18 cellular contexts compared by ENCODE assay signal in genomic region chr15:62612771-62613170, GRCh38.
A peak's percentile ranks its signal among the peaks of the same experiment; 100 is the strongest.
DNase-seq lines count a peak whose midpoint lies in the region; ATAC-seq, FAIRE-seq and TF ChIP-seq lines count a peak whose summit lies in the region.
"Had no signal": no experiment of that assay in that cellular context is flagged by ENCODE, and none has a peak within 500 bp of the region (broad histone marks: within the 10 kb centered on the region; RNA-seq: fewer than 3 reads in every experiment).

No MANE protein-coding gene starts in this region.

- H4K20me1 ChIP-seq in SK-N-SH (ENCODE audit: insufficient read depth) = no peaks in the 10 kb centered on the region
- H4K20me1 ChIP-seq: BLaER1 had no signal

- CTCF ChIA-PET in SK-N-SH (lab: Yijun Ruan, JAX) = interaction anchor here (0.9 to 1.1 kb wide), 2 partner anchors 9 to 94 kb away, joined by 3 read pairs; no protein-coding TSS in a partner anchor

- no peak overlapping the region for H3K9ac ChIP-seq in SK-N-SH
- H3K9ac ChIP-seq: BLaER1 had no signal

- no peak for TF ChIP-seq RAD21 in SK-N-SH (IDR thresholded peaks at IDR 0.05; ENCODE audit: low read length)

- H3K27me3 ChIP-seq in SK-N-SH (ENCODE audit: insufficient read depth) = no peaks in the 10 kb centered on the region
- H3K27me3 ChIP-seq: BLaER1 had no signal

- H3K9me3 ChIP-seq in SK-N-SH = no peaks in the 10 kb centered on the region
- H3K9me3 ChIP-seq: BLaER1 had no signal

- peaks cover 12% of the 10 kb centered on the region; the same call in 1 of the 2 replicates for H3K79me2 ChIP-seq in SK-N-SH (ENCODE audit: insufficient read depth)

- FAIRE-seq in urothelium cell line (lab: Jason Lieb, UNC) = peak; percentile 42
- FAIRE-seq: G401.6, GM12891 had no signal

- TF ChIP-seq EP300 in SK-N-SH (IDR thresholded peaks at IDR 0.05; ENCODE audit: borderline replicate concordance in 1 of 2, low read depth in 1 of 2, low read length in 1 of 2) = no peak

- H3K4me1 ChIP-seq in SK-N-SH (ENCODE audit: control insufficient read depth in 1 of 2, insufficient read depth in 2 of 2, low read depth in 1 of 2, low read length in 1 of 2) = peaks cover 7 to 38% of the 10 kb centered on the region in 2 experiments

- H3K27ac ChIP-seq in SK-N-SH (ENCODE audit: low read depth in 2 of 2, low read length in 1 of 2) = peak overlapping the region in 1 of 2 experiments; percentile 94; a peak in 2 of 4 replicates
- H3K27ac ChIP-seq: 22Rv1, BLaER1 had no signal

- TF ChIP-seq CTCF in SK-N-SH (IDR thresholded peaks at IDR 0.05) = no peak

- no peak overlapping the region for H3K4me3 ChIP-seq in SK-N-SH (ENCODE audit: low read depth in 2 of 2, low read length in 1 of 2)
- H3K4me3 ChIP-seq: BLaER1 had no signal

- no peaks in the 10 kb centered on the region for H3K9me2 ChIP-seq in SK-N-SH

- H3K36me3 ChIP-seq in SK-N-SH (replicated peaks in 1 of 2; ENCODE audit: control insufficient read depth in 1 of 2, insufficient read depth in 2 of 2, low read length in 1 of 2) = no peaks in the 10 kb centered on the region
- H3K36me3 ChIP-seq: BLaER1 had no signal

- no peak overlapping the region for H3K4me2 ChIP-seq in SK-N-SH
- H3K4me2 ChIP-seq: BLaER1 had no signal

- H3F3A ChIP-seq in SK-N-SH (replicated peaks; ENCODE audit: insufficient read depth) = peaks cover 6% of the 10 kb centered on the region

- no peak for ATAC-seq in SK-N-SH treated with all-trans-retinoic acid at 6 μM for 48 hours
- ATAC-seq: HCT116 had no signal

- DNase-seq in SK-N-SH = no peak
- DNase-seq in amniotic epithelial cell (ENCODE audit: low read depth) = peak; percentile 87
- peak; percentile 55 for DNase-seq in glomerular visceral epithelial cell (ENCODE audit: extremely low spot score)
- no peak for DNase-seq in urothelium cell line (ENCODE audit: low spot score)
- no peak for DNase-seq in KG1 (lab: John Stamatoyannopoulos, UW)
- no peak for DNase-seq in CD1c-positive myeloid dendritic cell (ENCODE audit: extremely low spot score)
- DNase-seq in GM19240 (ENCODE audit: insufficient read length, low spot score) = no peak
- DNase-seq: AML-193; Calu3; CD4-positive, CD25-positive, alpha-beta regulatory T cell; DMS79 treated with DMSO at 0.1 percent for 48 hours; EL had no signal

- WGBS in SK-N-SH (ENCODE audit: low lambda C conversion rate) = 94% methylated on average over 2 of the region's 2 CpGs

- no peak overlapping the region for H2AFZ ChIP-seq in SK-N-SH (ENCODE audit: low read depth)

- POLR2A ChIA-PET in SK-N-SH (lab: Yijun Ruan, JAX) = interaction anchor here (1.0 kb wide), 1 partner anchor 10 kb away, joined by 5 read pairs; no protein-coding TSS in a partner anchor

TF ChIP-seq in SK-N-SH, 30 proteins besides CTCF, POLR2A, EP300 and RAD21:
- peak; percentile 1; the same call in 1 of the 2 replicates for TF ChIP-seq GATA2 (CRISPR knock-in tag; IDR thresholded peaks at IDR 0.05)
- TF ChIP-seq, protein P1, sequence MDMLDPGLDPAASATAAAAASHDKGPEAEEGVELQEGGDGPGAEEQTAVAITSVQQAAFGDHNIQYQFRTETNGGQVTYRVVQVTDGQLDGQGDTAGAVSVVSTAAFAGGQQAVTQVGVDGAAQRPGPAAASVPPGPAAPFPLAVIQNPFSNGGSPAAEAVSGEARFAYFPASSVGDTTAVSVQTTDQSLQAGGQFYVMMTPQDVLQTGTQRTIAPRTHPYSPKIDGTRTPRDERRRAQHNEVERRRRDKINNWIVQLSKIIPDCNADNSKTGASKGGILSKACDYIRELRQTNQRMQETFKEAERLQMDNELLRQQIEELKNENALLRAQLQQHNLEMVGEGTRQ (IDR thresholded peaks at IDR 0.05; ENCODE audit: borderline replicate concordance, low read depth, low read length) = no peak
TF ChIP-seq in SK-N-SH: peak in this region for 1.

TF ChIP-seq in SK-N-SH treated with all-trans-retinoic acid at 6 μM for 48 hours, 23 proteins besides CTCF, POLR2A, EP300 and RAD21:
- TF ChIP-seq ZNF8 (CRISPR knock-in tag; IDR thresholded peaks at IDR 0.05) (no peak), CSDC2 (CRISPR knock-in tag; IDR thresholded peaks at IDR 0.05) (no peak), BACH2 (CRISPR knock-in tag; IDR thresholded peaks at IDR 0.05; ENCODE audit: borderline replicate concordance) (no peak), ESRRG (CRISPR knock-in tag; IDR thresholded peaks at IDR 0.05) (no peak), GLIS3 (CRISPR knock-in tag; IDR thresholded peaks at IDR 0.05) (no peak), PPARA (CRISPR knock-in tag; IDR thresholded peaks at IDR 0.05; ENCODE audit: borderline replicate concordance) (no peak), ZFP3 (CRISPR knock-in tag; IDR thresholded peaks at IDR 0.05) (no peak), CREB5 (CRISPR knock-in tag; IDR thresholded peaks at IDR 0.05; ENCODE audit: low read depth) (no peak), CSRNP3 (CRISPR knock-in tag; IDR thresholded peaks at IDR 0.05) (no peak)
- TF ChIP-seq, protein P2, sequence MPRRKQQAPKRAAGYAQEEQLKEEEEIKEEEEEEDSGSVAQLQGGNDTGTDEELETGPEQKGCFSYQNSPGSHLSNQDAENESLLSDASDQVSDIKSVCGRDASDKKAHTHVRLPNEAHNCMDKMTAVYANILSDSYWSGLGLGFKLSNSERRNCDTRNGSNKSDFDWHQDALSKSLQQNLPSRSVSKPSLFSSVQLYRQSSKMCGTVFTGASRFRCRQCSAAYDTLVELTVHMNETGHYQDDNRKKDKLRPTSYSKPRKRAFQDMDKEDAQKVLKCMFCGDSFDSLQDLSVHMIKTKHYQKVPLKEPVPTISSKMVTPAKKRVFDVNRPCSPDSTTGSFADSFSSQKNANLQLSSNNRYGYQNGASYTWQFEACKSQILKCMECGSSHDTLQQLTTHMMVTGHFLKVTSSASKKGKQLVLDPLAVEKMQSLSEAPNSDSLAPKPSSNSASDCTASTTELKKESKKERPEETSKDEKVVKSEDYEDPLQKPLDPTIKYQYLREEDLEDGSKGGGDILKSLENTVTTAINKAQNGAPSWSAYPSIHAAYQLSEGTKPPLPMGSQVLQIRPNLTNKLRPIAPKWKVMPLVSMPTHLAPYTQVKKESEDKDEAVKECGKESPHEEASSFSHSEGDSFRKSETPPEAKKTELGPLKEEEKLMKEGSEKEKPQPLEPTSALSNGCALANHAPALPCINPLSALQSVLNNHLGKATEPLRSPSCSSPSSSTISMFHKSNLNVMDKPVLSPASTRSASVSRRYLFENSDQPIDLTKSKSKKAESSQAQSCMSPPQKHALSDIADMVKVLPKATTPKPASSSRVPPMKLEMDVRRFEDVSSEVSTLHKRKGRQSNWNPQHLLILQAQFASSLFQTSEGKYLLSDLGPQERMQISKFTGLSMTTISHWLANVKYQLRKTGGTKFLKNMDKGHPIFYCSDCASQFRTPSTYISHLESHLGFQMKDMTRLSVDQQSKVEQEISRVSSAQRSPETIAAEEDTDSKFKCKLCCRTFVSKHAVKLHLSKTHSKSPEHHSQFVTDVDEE (CRISPR knock-in tag; IDR thresholded peaks at IDR 0.05) = no peak

Comparison
In these comparisons a context has a peak if more than half of its experiments do, and no peak if none do; other contexts are left out.
1. DNase-seq: peak in amniotic epithelial cell (single experiment) and glomerular visceral epithelial cell (single experiment); none in SK-N-SH (single experiment), urothelium cell line (single experiment), KG1 (single experiment), CD1c-positive myeloid dendritic cell (single experiment) and GM19240 (single experiment).